Comparison of ENCODE assay signal across 10 cellular contexts in the genomic region with DNA sequence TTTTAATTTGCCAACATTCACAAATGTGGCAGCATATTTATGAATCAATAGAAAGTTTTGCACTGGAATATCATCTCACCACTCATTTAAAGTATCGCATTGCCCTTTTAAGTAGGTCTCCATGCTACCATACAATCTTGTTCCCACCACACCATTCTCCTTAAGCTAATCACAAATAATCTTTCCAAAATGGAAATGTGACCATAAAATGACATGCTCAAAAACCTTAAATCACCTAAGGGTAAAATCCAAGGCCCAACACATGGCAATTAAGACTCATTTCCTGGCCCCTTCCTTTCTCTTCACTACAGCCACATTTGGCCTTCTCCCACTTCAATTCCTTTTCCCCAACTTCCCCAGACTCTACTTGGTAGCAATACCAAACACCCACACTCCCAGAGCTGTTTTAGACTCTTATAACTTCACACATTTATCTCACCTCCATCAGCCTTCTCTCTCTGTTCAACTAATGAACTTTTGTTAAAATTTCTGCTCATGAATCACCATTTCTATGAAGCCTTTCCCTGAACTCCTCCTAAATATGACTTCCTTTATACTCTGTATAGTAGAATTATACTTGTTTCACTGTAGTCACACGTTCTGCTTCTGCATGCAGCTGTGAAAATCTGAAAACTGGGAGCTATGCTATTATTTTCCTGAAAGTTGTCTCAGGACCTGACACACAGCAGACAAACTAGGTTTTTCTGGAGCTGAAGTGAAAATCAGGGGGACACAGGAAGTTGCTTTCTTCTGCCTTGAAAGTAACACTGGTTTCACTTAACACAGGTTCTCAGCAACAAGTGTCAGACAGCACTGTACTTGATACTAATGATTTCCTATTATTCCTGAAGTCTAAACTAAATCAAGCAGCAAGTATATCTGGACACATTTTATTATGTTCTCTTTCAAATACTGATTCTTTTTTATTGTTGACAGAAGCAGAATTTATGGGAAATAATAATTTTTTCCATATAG.
DNase-seq lines count a peak whose midpoint lies in the region; ATAC-seq, FAIRE-seq and TF ChIP-seq lines count a peak whose summit lies in the region.
"Had no signal": no experiment of that assay in that cellular context is flagged by ENCODE, and none has a peak within 500 bp of the region (broad histone marks: within the 10 kb centered on the region; RNA-seq: fewer than 3 reads in every experiment).

No MANE protein-coding gene starts in this region.

- no peaks in the 10 kb centered on the region for H4K20me1 ChIP-seq in DOHH2 (ENCODE audit: control insufficient read depth, insufficient read depth, low read depth, low read length)

- no peaks in the 10 kb centered on the region for H3F3A ChIP-seq in DOHH2 (ENCODE audit: control insufficient read depth, insufficient read depth)

- ATAC-seq in GM19452 (IDR thresholded peaks at IDR 0.05; ENCODE audit: unreplicated experiment): peak; percentile 65
- peak; percentile 63 for ATAC-seq in HG03066 (IDR thresholded peaks at IDR 0.05; ENCODE audit: low read depth, unreplicated experiment)
- ATAC-seq in HG02970 (IDR thresholded peaks at IDR 0.05; ENCODE audit: low FRiP score, unreplicated experiment): no peak

- POLR2A ChIA-PET in activated CD4-positive, alpha-beta memory T cell treated with anti-CD3 and anti-CD28 coated beads, Interleukin-2, amount 10 ng/mL, durations not matched to agents 7 days and 5 days (lab: Charles Lee): interaction anchor here (1.0 to 1.9 kb wide), 4 partner anchors 9 to 32 kb away, joined by 3 to 6 read pairs (median 4); no protein-coding TSS in a partner anchor

- H3K36me3 Mint-ChIP-seq in activated CD4-positive, alpha-beta memory T cell treated with anti-CD3 and anti-CD28 coated beads, Interleukin-2, amount 10 ng/mL, durations not matched to agents 7 days and 5 days (ENCODE audit: low read depth): peaks cover 11% of the 10 kb centered on the region

- H3K9me2 ChIP-seq in DOHH2 (replicated peaks; ENCODE audit: control insufficient read depth, low read length): no peaks in the 10 kb centered on the region

- DNase-seq in activated CD4-positive, alpha-beta memory T cell treated with anti-CD3 and anti-CD28 coated beads, Interleukin-2, amount 10 ng/mL, durations not matched to agents 7 days and 5 days: no peak
- no peak for DNase-seq in HTR-8/SVneo (ENCODE audit: insufficient read length, low spot score)
- DNase-seq in GF-D8 (lab: John Stamatoyannopoulos, UW): no peak
- DNase-seq in NCI-H2029 treated with DMSO at 0.1 percent for 48 hours (lab: John Stamatoyannopoulos, UW): no peak
- DNase-seq: activated CD4-positive, alpha-beta T cell treated with anti-CD3 and anti-CD28 coated beads for 48 hours had no signal

- H3K9me3 ChIP-seq in DOHH2 (ENCODE audit: control insufficient read depth, insufficient read depth, low read length): no peaks in the 10 kb centered on the region

- peak overlapping the region; percentile 80 for H3K27ac Mint-ChIP-seq in activated CD4-positive, alpha-beta memory T cell treated with anti-CD3 and anti-CD28 coated beads, Interleukin-2, amount 10 ng/mL, durations not matched to agents 7 days and 5 days

- CTCF ChIA-PET in activated CD4-positive, alpha-beta memory T cell treated with anti-CD3 and anti-CD28 coated beads, Interleukin-2, amount 10 ng/mL, durations not matched to agents 7 days and 5 days (lab: Charles Lee): no interaction called here

- H3K4me1 Mint-ChIP-seq in activated CD4-positive, alpha-beta memory T cell treated with anti-CD3 and anti-CD28 coated beads, Interleukin-2, amount 10 ng/mL, durations not matched to agents 7 days and 5 days: peaks cover 44% of the 10 kb centered on the region

- no peak overlapping the region for H3K27ac ChIP-seq in DOHH2 (ENCODE audit: low read depth, low read length)

- peaks cover 19% of the 10 kb centered on the region for H3K4me1 ChIP-seq in DOHH2 (ENCODE audit: control insufficient read depth, low read length)

- peaks cover 4% of the 10 kb centered on the region for H3K36me3 ChIP-seq in DOHH2 (ENCODE audit: control insufficient read depth, low read length)

- H3K27me3 Mint-ChIP-seq in activated CD4-positive, alpha-beta memory T cell treated with anti-CD3 and anti-CD28 coated beads, Interleukin-2, amount 10 ng/mL, durations not matched to agents 7 days and 5 days: no peaks in the 10 kb centered on the region

- H3K4me3 ChIP-seq in DOHH2 (ENCODE audit: low read length): no peak overlapping the region

- H3K4me3 Mint-ChIP-seq in activated CD4-positive, alpha-beta memory T cell treated with anti-CD3 and anti-CD28 coated beads, Interleukin-2, amount 10 ng/mL, durations not matched to agents 7 days and 5 days: peak overlapping the region; percentile 7

- H3K79me2 ChIP-seq in DOHH2 (ENCODE audit: control insufficient read depth, low read length): no peaks in the 10 kb centered on the region

- H3K27me3 ChIP-seq in DOHH2 (ENCODE audit: control insufficient read depth, low read length): no peaks in the 10 kb centered on the region

- no peak for FAIRE-seq in HTR-8/SVneo (lab: Jason Lieb, UNC)
- FAIRE-seq: H54 had no signal

- TF ChIP-seq CTCF in DOHH2 (IDR thresholded peaks at IDR 0.05; ENCODE audit: low read depth, low read length, poor library complexity, severe bottlenecking): no peak

- no peaks in the 10 kb centered on the region for H3K9me3 Mint-ChIP-seq in activated CD4-positive, alpha-beta memory T cell treated with anti-CD3 and anti-CD28 coated beads, Interleukin-2, amount 10 ng/mL, durations not matched to agents 7 days and 5 days

- H3K4me2 ChIP-seq in DOHH2 (ENCODE audit: low read length): peak overlapping the region; percentile 13; the same call in 1 of the 2 replicates
